ENCODE assay signal across 8 cellular contexts in the genomic region with DNA sequence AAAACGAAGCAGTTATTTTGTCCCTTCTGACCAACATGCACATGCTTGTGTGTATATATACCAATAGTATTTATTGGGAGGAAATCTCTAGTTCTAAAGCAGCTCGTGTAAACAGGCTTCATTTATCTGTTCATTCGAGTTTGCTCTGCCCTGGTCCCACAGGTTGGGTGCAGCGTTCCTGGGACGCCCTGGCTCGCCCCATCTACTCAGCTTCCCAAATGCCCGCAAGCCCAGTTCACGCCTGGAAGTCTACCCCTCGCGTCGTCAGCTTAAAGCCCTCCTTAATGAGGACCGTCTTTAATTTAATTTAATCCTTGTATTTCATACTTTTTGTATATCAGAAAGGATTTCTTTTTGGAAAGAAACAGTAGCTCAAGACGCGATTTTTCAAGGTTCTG. TPM values are rescaled to one million over a fixed set of nuclear protein-coding genes. Genes with fewer than 3 reads are reported as not detected.
DNase-seq lines count a peak whose midpoint lies in the region; ATAC-seq lines count a peak whose summit lies in the region.

No MANE protein-coding gene starts in this region.

- peaks cover 7% of the 10 kb centered on the region for H3K4me1 ChIP-seq in thymus (ENCODE audit: control insufficient read depth, insufficient read depth, low read length)

- peak overlapping the region; percentile 74 for H3K4me3 Mint-ChIP-seq in T-helper 2 cell treated with Interferon-gamma antibody and Interleukin-4, amounts not matched to agents 5 μg/mL and 100 μg/mL, for 36 hours

- H3K4me1 Mint-ChIP-seq in T-helper 2 cell treated with Interferon-gamma antibody and Interleukin-4, amounts not matched to agents 5 μg/mL and 100 μg/mL, for 36 hours (ENCODE audit: low read depth), result peaks cover 13% of the 10 kb centered on the region

- ATAC-seq in left lobe of liver (peak; percentile 11), GM21786 (IDR thresholded peaks at IDR 0.05; ENCODE audit: unreplicated experiment) (no peak)

- H3K27me3 Mint-ChIP-seq in T-helper 2 cell treated with Interferon-gamma antibody and Interleukin-4, amounts not matched to agents 5 μg/mL and 100 μg/mL, for 36 hours (ENCODE audit: low read depth), result peaks cover 26% of the 10 kb centered on the region

- peak overlapping the region; percentile 39 for H3K4me3 ChIP-seq in thymus (ENCODE audit: low read length)

- H3K36me3 Mint-ChIP-seq in T-helper 2 cell treated with Interferon-gamma antibody and Interleukin-4, amounts not matched to agents 5 μg/mL and 100 μg/mL, for 36 hours (ENCODE audit: low read depth), result peaks cover 6% of the 10 kb centered on the region

- H3K27me3 ChIP-seq in thymus (ENCODE audit: control insufficient read depth, insufficient read depth), result no peaks in the 10 kb centered on the region

- H3K27ac ChIP-seq in thymus (ENCODE audit: low read depth), result no peak overlapping the region

- DNase-seq in T-helper 2 cell treated with Interferon-gamma antibody and Interleukin-4, amounts not matched to agents 5 μg/mL and 100 μg/mL, for 36 hours (ENCODE audit: low spot score), result no peak
- no peak for DNase-seq in T-helper 2 cell
- DNase-seq in astrocyte of the hippocampus (ENCODE audit: low read depth, low spot score), result peak; percentile 27
- DNase-seq in left lobe of liver (ENCODE audit: low spot score), result no peak
- no peak for DNase-seq in T-helper 9 cell
- DNase-seq in NCI-H510A (lab: John Stamatoyannopoulos, UW), result no peak

- H3K9me3 ChIP-seq in thymus (ENCODE audit: control insufficient read depth), result no peaks in the 10 kb centered on the region

- no peak overlapping the region for H3K27ac Mint-ChIP-seq in T-helper 2 cell treated with Interferon-gamma antibody and Interleukin-4, amounts not matched to agents 5 μg/mL and 100 μg/mL, for 36 hours

- 7% methylated on average over 14 of the region's 14 CpGs for WGBS in thymus

- H3K36me3 ChIP-seq in thymus (ENCODE audit: control insufficient read depth, insufficient read depth), result peaks cover 3% of the 10 kb centered on the region

- H3K9me3 Mint-ChIP-seq in T-helper 2 cell treated with Interferon-gamma antibody and Interleukin-4, amounts not matched to agents 5 μg/mL and 100 μg/mL, for 36 hours, result no peaks in the 10 kb centered on the region

RNA-seq across cellular contexts. Expression of a gene that starts 0.6 kb away (rescaled TPM):
- 0.88 TPM for total RNA-seq in left lobe of liver
- polyA plus RNA-seq in thymus, result 3.3 TPM

RNA-seq across cellular contexts. Expression of a gene that starts 45.1 kb away (rescaled TPM):
- total RNA-seq in left lobe of liver, result 16.5 TPM
- polyA plus RNA-seq in thymus, result 29.6 TPM

RNA-seq across cellular contexts. Expression of a gene that starts 49.9 kb away (rescaled TPM):
- 1.7 TPM for total RNA-seq in left lobe of liver
- 13.4 TPM for polyA plus RNA-seq in thymus
